Comparison of ENCODE assay signal across 22 cellular contexts in the genomic region with DNA sequence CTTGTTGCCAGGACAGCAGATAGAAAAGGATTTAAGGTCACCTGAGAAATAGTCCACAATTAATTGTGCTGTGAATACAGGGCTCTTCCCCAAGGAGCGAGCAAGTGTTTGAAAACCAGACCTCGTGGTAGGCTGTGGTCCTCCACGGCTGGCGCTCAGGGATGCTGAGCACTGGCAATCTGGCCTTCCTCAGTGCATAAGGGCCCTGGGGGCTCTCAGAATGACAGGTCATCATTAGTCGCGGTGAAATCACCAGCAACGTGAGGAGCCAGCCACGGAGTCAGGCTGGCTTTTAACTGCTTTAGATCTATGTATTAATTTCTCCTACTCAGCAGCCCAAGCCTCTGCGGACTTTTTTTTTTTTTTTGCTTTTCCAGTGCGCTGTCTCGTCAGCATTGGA.
DNase-seq lines count a peak whose midpoint lies in the region; ATAC-seq and TF ChIP-seq lines count a peak whose summit lies in the region.
"Had no signal": no experiment of that assay in that cellular context is flagged by ENCODE, and none has a peak within 500 bp of the region (broad histone marks: within the 10 kb centered on the region; RNA-seq: fewer than 3 reads in every experiment).

No MANE protein-coding gene starts in this region.

- H3K4me3 ChIP-seq in cardiac muscle cell (no peak overlapping the region), right atrium auricular region (no peak overlapping the region), RWPE2 (ENCODE audit: severe bottlenecking) (no peak overlapping the region), sigmoid colon (no peak overlapping the region)
- H3K4me3 ChIP-seq: prostate gland had no signal

- H3K36me3 ChIP-seq in cardiac muscle cell (no peaks in the 10 kb centered on the region), right atrium auricular region (no peaks in the 10 kb centered on the region), RWPE2 (ENCODE audit: low read depth) (no peaks in the 10 kb centered on the region), sigmoid colon (no peaks in the 10 kb centered on the region)
- H3K36me3 ChIP-seq: prostate gland had no signal

- TF ChIP-seq CTCF in cardiac muscle cell (IDR thresholded peaks at IDR 0.05; ENCODE audit: low read depth, low read length), result no peak
- no peak for TF ChIP-seq CTCF in right atrium auricular region (IDR thresholded peaks at IDR 0.05)
- no peak for TF ChIP-seq CTCF in RWPE2 (IDR thresholded peaks at IDR 0.05; ENCODE audit: poor library complexity, severe bottlenecking)
- no peak for TF ChIP-seq CTCF in sigmoid colon (IDR thresholded peaks at IDR 0.05)

- DNase-seq in cardiac muscle cell (ENCODE audit: low read depth in 1 of 2, low spot score in 1 of 2) (peak in 1 of 2 donors; percentile 77), right atrium auricular region (ENCODE audit: low spot score) (no peak), RWPE2 (ENCODE audit: low spot score) (no peak), glomerular visceral epithelial cell (ENCODE audit: extremely low spot score) (peak; percentile 24), SW 1271 (lab: John Stamatoyannopoulos, UW) (no peak), sigmoid colon (no peak), COLO668 (lab: John Stamatoyannopoulos, UW; ENCODE audit: unreplicated experiment) (no peak)
- DNase-seq: activated CD4-positive, alpha-beta T cell treated with anti-CD3 and anti-CD28 coated beads, Interleukin-2, amount 50 U/mL, for 1 hour; activated CD8-positive, alpha-beta memory T cell treated with anti-CD3 and anti-CD28 coated beads, Interleukin-2, amount 50 U/mL, for 4 hours; activated effector memory CD4-positive, alpha-beta T cell treated with Interleukin-2 at 50 U/mL for 16 hours; caudate nucleus; CD4-positive, CD25-positive, alpha-beta regulatory T cell; foreskin fibroblast; Kasumi-1; kidney glomerular epithelial cell; midbrain; NCI-H146; NCI-H446 treated with DMSO at 0.1 percent for 48 hours; NK-92 treated with Interleukin-12 subunit alpha and Interleukin-12 subunit beta, amount 100 ng/mL, for 24 hours; T-helper 1 cell had no signal

- ATAC-seq in RWPE2 (ENCODE audit: low read depth), result peak; percentile 68
- no peak for ATAC-seq in HG03045 (IDR thresholded peaks at IDR 0.05; ENCODE audit: unreplicated experiment)

- H3K27me3 ChIP-seq in cardiac muscle cell (no peaks in the 10 kb centered on the region), right atrium auricular region (no peaks in the 10 kb centered on the region), RWPE2 (ENCODE audit: insufficient read depth, poor library complexity, severe bottlenecking) (no peaks in the 10 kb centered on the region), sigmoid colon (no peaks in the 10 kb centered on the region)

- intact Hi-C loops in sigmoid colon (cut with DNase I), result no loop called here

- 76 to 91% methylated on average over 11 of the region's 11 CpGs for WGBS in sigmoid colon, 2 donors

- H3K4me1 ChIP-seq in cardiac muscle cell (ENCODE audit: low read depth), result peaks cover 76% of the 10 kb centered on the region
- H3K4me1 ChIP-seq in right atrium auricular region, result peaks cover 0 to 50% of the 10 kb centered on the region in 2 donors
- peaks cover 16% of the 10 kb centered on the region for H3K4me1 ChIP-seq in RWPE2 (ENCODE audit: insufficient read depth, poor library complexity, severe bottlenecking)
- peaks cover 0 to 21% (median 12%) of the 10 kb centered on the region in 4 donors for H3K4me1 ChIP-seq in sigmoid colon
- H3K4me1 ChIP-seq: prostate gland had no signal

- TF ChIP-seq EP300 in sigmoid colon (IDR thresholded peaks at IDR 0.05), result no peak

- H3K27ac ChIP-seq in cardiac muscle cell, result peak overlapping the region; percentile 78
- H3K27ac ChIP-seq in right atrium auricular region, result peak overlapping the region in 1 of 2 donors; percentile 20
- no peak overlapping the region for H3K27ac ChIP-seq in RWPE2 (ENCODE audit: poor library complexity, severe bottlenecking)
- H3K27ac ChIP-seq in sigmoid colon, result no peak overlapping the region
- H3K27ac ChIP-seq: prostate gland had no signal

- no peaks in the 10 kb centered on the region for H3K9me3 ChIP-seq in cardiac muscle cell (ENCODE audit: low read depth)
- no peaks in the 10 kb centered on the region for H3K9me3 ChIP-seq in right atrium auricular region
- no peaks in the 10 kb centered on the region for H3K9me3 ChIP-seq in RWPE2 (ENCODE audit: severe bottlenecking)
- no peaks in the 10 kb centered on the region for H3K9me3 ChIP-seq in sigmoid colon
- H3K9me3 ChIP-seq: prostate gland had no signal

- no peak for TF ChIP-seq POLR2A in sigmoid colon (IDR thresholded peaks at IDR 0.05)
